8 cellular contexts compared by ENCODE assay signal in genomic region chr19:23134211-23134610, GRCh38. TPM values are rescaled to one million over a fixed set of nuclear protein-coding genes. Genes with fewer than 3 reads are reported as not detected.
DNase-seq lines count a peak whose midpoint lies in the region; TF ChIP-seq lines count a peak whose summit lies in the region.
"Not testable (repeated sequence)": the region's sequence is repeated elsewhere in the genome, so short reads cannot be mapped to it uniquely, and the experiment has no call there.
"Had no signal": no experiment of that assay in that cellular context is flagged by ENCODE, and none has a peak within 500 bp of the region (broad histone marks: within the 10 kb centered on the region; RNA-seq: fewer than 3 reads in every experiment).

No MANE protein-coding gene starts in this region.

- not testable (repeated sequence) for H3K27me3 Mint-ChIP-seq in endothelial cell (ENCODE audit: unreplicated experiment); glutamatergic neuron (ENCODE audit: unreplicated experiment)

- not testable (repeated sequence) for H3K4me1 Mint-ChIP-seq in endothelial cell (ENCODE audit: unreplicated experiment); glutamatergic neuron (ENCODE audit: low read depth, unreplicated experiment)

- H3K36me3 Mint-ChIP-seq in endothelial cell (ENCODE audit: low read depth, unreplicated experiment) (peaks cover 21% of the 10 kb centered on the region), glutamatergic neuron (ENCODE audit: unreplicated experiment) (peaks cover 33% of the 10 kb centered on the region)

- peak overlapping the region; percentile 65 for H3K4me3 Mint-ChIP-seq in endothelial cell (ENCODE audit: unreplicated experiment)
- H3K4me3 Mint-ChIP-seq in glutamatergic neuron (ENCODE audit: unreplicated experiment): not testable (repeated sequence)

- DNase-seq in activated gamma-delta T cell (lab: John Stamatoyannopoulos, UW) (peak; percentile 3), glutamatergic neuron (peak; percentile 14)
- not testable (repeated sequence) for DNase-seq in endothelial cell (ENCODE audit: low spot score)

- H3K27ac Mint-ChIP-seq in endothelial cell (ENCODE audit: unreplicated experiment): not testable (repeated sequence)
- peak overlapping the region; percentile 6 for H3K27ac Mint-ChIP-seq in glutamatergic neuron (ENCODE audit: unreplicated experiment)

- not testable (repeated sequence) for TF ChIP-seq CTCF in endothelial cell (IDR thresholded peaks at IDR 0.05; ENCODE audit: unreplicated experiment); glutamatergic neuron (IDR thresholded peaks at IDR 0.05; ENCODE audit: partially characterized antibody, unreplicated experiment)

- not testable (repeated sequence) for H3K9me3 Mint-ChIP-seq in endothelial cell (ENCODE audit: unreplicated experiment); glutamatergic neuron (ENCODE audit: unreplicated experiment)

RNA-seq across cellular contexts. Expression of gene ZNF730, which starts 17.4 kb away (rescaled TPM):
- total RNA-seq in endothelial cell (ENCODE audit: unreplicated experiment) (8.3 TPM), glutamatergic neuron (ENCODE audit: unreplicated experiment) (23.3 TPM)
- total RNA-seq: Caco-2; Calu3; CD4-positive, alpha-beta memory T cell; CD4-positive, alpha-beta T cell; CD8-positive, alpha-beta T cell had no signal
